Comparison of ENCODE assay signal across 9 cellular contexts in the genomic region with DNA sequence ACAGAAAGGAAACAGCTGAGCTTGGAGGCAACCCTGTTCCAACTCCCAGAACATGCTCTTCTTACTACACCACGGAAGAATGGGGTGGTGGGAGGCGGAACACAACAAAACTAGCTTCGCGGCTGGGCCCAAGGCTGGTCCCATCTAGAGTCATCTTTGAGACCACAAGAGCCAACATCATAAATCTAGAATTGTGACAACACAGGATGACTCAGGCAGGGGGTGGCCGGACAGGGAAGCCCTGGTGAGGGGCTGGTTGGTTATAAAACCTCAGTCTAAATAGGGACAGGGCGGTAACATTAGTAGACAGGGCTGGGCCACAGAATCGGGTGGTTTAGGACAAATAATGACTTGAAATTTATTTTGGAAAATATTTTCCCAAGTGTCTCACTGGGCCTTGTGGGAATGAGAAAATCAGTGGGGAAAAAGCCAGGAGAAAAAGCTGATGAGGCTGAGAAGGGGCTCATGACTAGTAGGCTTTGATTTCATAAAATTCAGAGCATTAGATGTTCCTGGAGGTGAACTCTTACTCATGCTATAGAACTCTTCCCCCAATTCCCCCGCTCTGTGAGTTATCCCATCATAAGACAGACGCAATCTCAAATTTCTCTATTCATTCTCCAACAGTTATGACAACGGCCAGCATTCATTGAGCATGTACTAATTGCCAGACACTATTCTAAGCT.
DNase-seq lines count a peak whose midpoint lies in the region; ATAC-seq and TF ChIP-seq lines count a peak whose summit lies in the region.
"Had no signal": no experiment of that assay in that cellular context is flagged by ENCODE, and none has a peak within 500 bp of the region (broad histone marks: within the 10 kb centered on the region; RNA-seq: fewer than 3 reads in every experiment).

No MANE protein-coding gene starts in this region.

- H3K4me3 ChIP-seq in tibial artery: no peak overlapping the region
- H3K4me3 ChIP-seq: testis had no signal

- peak; percentile 43 for ATAC-seq in activated CD8-positive, alpha-beta T cell treated with anti-CD3 and anti-CD28 coated beads for 36 hours
- no peak for ATAC-seq in activated CD8-positive, alpha-beta T cell treated with anti-CD3 and anti-CD28 coated beads, Interleukin-2, amount 10 ng/mL, durations not matched to agents 7 days and 5 days
- ATAC-seq in GM21529 (IDR thresholded peaks at IDR 0.05; ENCODE audit: unreplicated experiment): no peak

- H3K4me1 ChIP-seq in tibial artery: no peaks in the 10 kb centered on the region

- CTCF ChIA-PET in activated CD8-positive, alpha-beta T cell treated with anti-CD3 and anti-CD28 coated beads for 36 hours (lab: Charles Lee): interaction anchor here (1.2 to 1.8 kb wide), 2 partner anchors 11 to 21 kb away, joined by 3 to 5 read pairs; no protein-coding TSS in a partner anchor
- CTCF ChIA-PET in activated CD8-positive, alpha-beta T cell treated with anti-CD3 and anti-CD28 coated beads, Interleukin-2, amount 10 ng/mL, durations not matched to agents 7 days and 5 days (lab: Charles Lee): interaction anchor here (1.2 kb wide), 1 partner anchor 11 kb away, joined by 3 read pairs; no protein-coding TSS in a partner anchor

- no peak overlapping the region for H3K4me3 Mint-ChIP-seq in activated CD8-positive, alpha-beta T cell treated with anti-CD3 and anti-CD28 coated beads for 36 hours
- no peak overlapping the region for H3K4me3 Mint-ChIP-seq in activated CD8-positive, alpha-beta T cell treated with anti-CD3 and anti-CD28 coated beads, Interleukin-2, amount 10 ng/mL, durations not matched to agents 7 days and 5 days

- TF ChIP-seq CTCF in activated CD8-positive, alpha-beta T cell treated with anti-CD3 and anti-CD28 coated beads for 36 hours (IDR thresholded peaks at IDR 0.05): no peak
- TF ChIP-seq CTCF in tibial artery (IDR thresholded peaks at IDR 0.05): no peak

- no peaks in the 10 kb centered on the region for H3K9me3 ChIP-seq in tibial artery
- H3K9me3 ChIP-seq: testis had no signal

- H3K27me3 ChIP-seq in tibial artery: no peaks in the 10 kb centered on the region
- H3K27me3 ChIP-seq: testis had no signal

- H3K27ac Mint-ChIP-seq in activated CD8-positive, alpha-beta T cell treated with anti-CD3 and anti-CD28 coated beads for 36 hours: no peak overlapping the region
- H3K27ac Mint-ChIP-seq in activated CD8-positive, alpha-beta T cell treated with anti-CD3 and anti-CD28 coated beads, Interleukin-2, amount 10 ng/mL, durations not matched to agents 7 days and 5 days: no peak overlapping the region

- H3K4me1 Mint-ChIP-seq in activated CD8-positive, alpha-beta T cell treated with anti-CD3 and anti-CD28 coated beads for 36 hours (ENCODE audit: low read depth): peaks cover 22% of the 10 kb centered on the region
- H3K4me1 Mint-ChIP-seq in activated CD8-positive, alpha-beta T cell treated with anti-CD3 and anti-CD28 coated beads, Interleukin-2, amount 10 ng/mL, durations not matched to agents 7 days and 5 days (ENCODE audit: low read depth): peaks cover 4% of the 10 kb centered on the region

- peak; percentile 46 for DNase-seq in activated CD8-positive, alpha-beta T cell treated with anti-CD3 and anti-CD28 coated beads for 36 hours
- no peak for DNase-seq in activated CD8-positive, alpha-beta T cell treated with anti-CD3 and anti-CD28 coated beads, Interleukin-2, amount 10 ng/mL, durations not matched to agents 7 days and 5 days
- DNase-seq in SW480 (ENCODE audit: low spot score): peak; percentile 53
- DNase-seq in hepatic stellate cell (ENCODE audit: low spot score): peak; percentile 53
- DNase-seq in tibial artery: peak; percentile 75 to 76
- no peak for DNase-seq in amygdala (lab: John Stamatoyannopoulos, UW)
- DNase-seq in NCI-H526 treated with DMSO at 0.1 percent for 48 hours (lab: John Stamatoyannopoulos, UW): no peak
- DNase-seq: testis had no signal

- H3K27me3 Mint-ChIP-seq in activated CD8-positive, alpha-beta T cell treated with anti-CD3 and anti-CD28 coated beads for 36 hours: no peaks in the 10 kb centered on the region
- peaks cover 2% of the 10 kb centered on the region for H3K27me3 Mint-ChIP-seq in activated CD8-positive, alpha-beta T cell treated with anti-CD3 and anti-CD28 coated beads, Interleukin-2, amount 10 ng/mL, durations not matched to agents 7 days and 5 days (ENCODE audit: low read depth)

- no peaks in the 10 kb centered on the region for H3K36me3 Mint-ChIP-seq in activated CD8-positive, alpha-beta T cell treated with anti-CD3 and anti-CD28 coated beads for 36 hours (ENCODE audit: low read depth)
- no peaks in the 10 kb centered on the region for H3K36me3 Mint-ChIP-seq in activated CD8-positive, alpha-beta T cell treated with anti-CD3 and anti-CD28 coated beads, Interleukin-2, amount 10 ng/mL, durations not matched to agents 7 days and 5 days (ENCODE audit: low read depth)

- no peaks in the 10 kb centered on the region for H3K9me3 Mint-ChIP-seq in activated CD8-positive, alpha-beta T cell treated with anti-CD3 and anti-CD28 coated beads for 36 hours
- H3K9me3 Mint-ChIP-seq in activated CD8-positive, alpha-beta T cell treated with anti-CD3 and anti-CD28 coated beads, Interleukin-2, amount 10 ng/mL, durations not matched to agents 7 days and 5 days (ENCODE audit: insufficient read depth): no peaks in the 10 kb centered on the region

- no peaks in the 10 kb centered on the region for H3K36me3 ChIP-seq in tibial artery

- H3K27ac ChIP-seq in tibial artery: peak overlapping the region; percentile 25 to 34

- intact Hi-C loops in activated CD8-positive, alpha-beta T cell treated with anti-CD3 and anti-CD28 coated beads for 36 hours (cut with micrococcal nuclease): no loop called here
- intact Hi-C loops in tibial artery (cut with DNase I; ENCODE audit: low total_unique reads): loop anchor here (10.0 kb wide), 1 partner anchor 115 kb away; no protein-coding TSS in a partner anchor

- POLR2A ChIA-PET in activated CD8-positive, alpha-beta T cell treated with anti-CD3 and anti-CD28 coated beads for 36 hours (lab: Charles Lee): no interaction called here
- POLR2A ChIA-PET in activated CD8-positive, alpha-beta T cell treated with anti-CD3 and anti-CD28 coated beads, Interleukin-2, amount 10 ng/mL, durations not matched to agents 7 days and 5 days (lab: Charles Lee): no interaction called here

Comparison
In these comparisons a context has a peak if more than half of its experiments do, and no peak if none do; other contexts are left out.
1. DNase-seq: peak in activated CD8-positive, alpha-beta T cell treated with anti-CD3 and anti-CD28 coated beads for 36 hours (single experiment), SW480 (single experiment), hepatic stellate cell (single experiment) and tibial artery (2 of 2); none in activated CD8-positive, alpha-beta T cell treated with anti-CD3 and anti-CD28 coated beads, Interleukin-2, amount 10 ng/mL, durations not matched to agents 7 days and 5 days (single experiment), amygdala (0 of 56) and NCI-H526 treated with DMSO at 0.1 percent for 48 hours (single experiment).